ENCODE assay signal across 13 cellular contexts in genomic region chr11:13368041-13368446, GRCh38.
DNase-seq lines count a peak whose midpoint lies in the region; ATAC-seq and TF ChIP-seq lines count a peak whose summit lies in the region.
"Had no signal": no experiment of that assay in that cellular context is flagged by ENCODE, and none has a peak within 500 bp of the region (broad histone marks: within the 10 kb centered on the region; RNA-seq: fewer than 3 reads in every experiment).

No MANE protein-coding gene starts in this region.

- CTCF ChIA-PET in AG04449 (lab: Yijun Ruan, JAX) = interaction anchor here (1.1 to 13.7 kb wide), 4 partner anchors 17 to 158 kb away, joined by 3 to 112 read pairs (median 10); no protein-coding TSS in a partner anchor
- CTCF ChIA-PET in mammary epithelial cell (lab: Charles Lee; ENCODE audit: low non-redundant PET) = no interaction called here

- H3K9ac ChIP-seq in mammary epithelial cell (ENCODE audit: insufficient read depth, low read length) = no peak overlapping the region

- no TSS peak for BruUV-seq in mammary epithelial cell (replicated peaks; lab: Mats Ljungman, UMichigan)

- no peak overlapping the region for H3K4me2 ChIP-seq in mammary epithelial cell (ENCODE audit: insufficient read depth, low read depth, low read length)

- H3K4me1 ChIP-seq in mammary epithelial cell (ENCODE audit: insufficient read depth, low read length) = peaks cover 4% of the 10 kb centered on the region

- in situ Hi-C loops in mammary epithelial cell (cut with MboI; ENCODE audit: low sequenced_read_pairs in 2 of 2) = no loop called here

- 75% methylated on average over 5 of the region's 5 CpGs for WGBS in mammary epithelial cell (ENCODE audit: low coverage, missing lambda C conversion rate)

- POLR2A ChIA-PET in AG04449 (lab: Yijun Ruan, JAX) = no interaction called here

- dilution Hi-C loops in mammary epithelial cell (cut with HindIII; ENCODE audit: low sequenced_read_pairs) = no loop called here

- TF ChIP-seq CTCF in AG04449 (IDR thresholded peaks at IDR 0.05; ENCODE audit: insufficient read depth, low read length, missing control alignments) (no peak), mammary epithelial cell (conservative IDR thresholded peaks at IDR 0.05 in 1 of 2, IDR thresholded peaks at IDR 0.05 in 1 of 2; ENCODE audit: extremely low read depth in 1 of 2, insufficient read depth in 1 of 2, low read depth in 1 of 2, low read length in 2 of 2) (no peak)

- H3K27me3 ChIP-seq in mammary epithelial cell (ENCODE audit: insufficient read depth, low read length) = no peaks in the 10 kb centered on the region

- H3K27ac ChIP-seq in mammary epithelial cell (ENCODE audit: insufficient read depth, low read depth, low read length) = no peak overlapping the region

- peaks cover 15% of the 10 kb centered on the region for H3K36me3 ChIP-seq in mammary epithelial cell (ENCODE audit: insufficient read depth, low read length)

- intact Hi-C loops in mammary epithelial cell (cut with micrococcal nuclease) (no loop called here), Right ventricle myocardium superior (cut with DNase I) (no loop called here)

- H2AFZ ChIP-seq in mammary epithelial cell (ENCODE audit: low read depth, low read length) = no peak overlapping the region

- H3K79me2 ChIP-seq in mammary epithelial cell (ENCODE audit: insufficient read depth, low read length) = no peaks in the 10 kb centered on the region

- H3K4me3 ChIP-seq in AG04449 (ENCODE audit: low read depth, low read length) (no peak overlapping the region), mammary epithelial cell (replicated peaks in 1 of 3; ENCODE audit: insufficient read depth in 1 of 3, low read depth in 2 of 3, low read length in 3 of 3) (no peak overlapping the region)

- ATAC-seq in Right ventricle myocardium superior (ENCODE audit: poor library complexity) (no peak), HG03520 (IDR thresholded peaks at IDR 0.05; ENCODE audit: unreplicated experiment) (no peak)

- no peaks in the 10 kb centered on the region for H4K20me1 ChIP-seq in mammary epithelial cell (ENCODE audit: insufficient read depth, low read length)

- DNase-seq in AG04449 (ENCODE audit: low read depth, low spot score) (peak; percentile 29), HK-2 (ENCODE audit: unreplicated experiment) (peak; percentile 28), mammary epithelial cell (peak; percentile 23), kidney tubule cell (ENCODE audit: low spot score) (peak; percentile 97), Right ventricle myocardium superior (no peak), NCI-H526 treated with DMSO at 0.1 percent for 48 hours (lab: John Stamatoyannopoulos, UW) (no peak), COR-L47 (lab: John Stamatoyannopoulos, UW) (no peak)
- DNase-seq: activated CD4-positive, alpha-beta T cell treated with anti-CD3 and anti-CD28 coated beads for 48 hours; activated effector memory CD4-positive, alpha-beta T cell treated with Interleukin-2 at 50 U/mL for 16 hours; cerebellar nuclear complex; DND-41; MV-4-11 had no signal

- H3K9me3 ChIP-seq in mammary epithelial cell (replicated peaks; ENCODE audit: insufficient read depth, low read length) = no peaks in the 10 kb centered on the region

Comparison
In these comparisons a context has a peak if more than half of its experiments do, and no peak if none do; other contexts are left out.
1. DNase-seq: peak in AG04449 (single experiment), HK-2 (single experiment), mammary epithelial cell (single experiment) and kidney tubule cell (single experiment); none in Right ventricle myocardium superior (single experiment), NCI-H526 treated with DMSO at 0.1 percent for 48 hours (single experiment) and COR-L47 (single experiment).